Comparison of ENCODE assay signal across 9 cellular contexts in the genomic region with DNA sequence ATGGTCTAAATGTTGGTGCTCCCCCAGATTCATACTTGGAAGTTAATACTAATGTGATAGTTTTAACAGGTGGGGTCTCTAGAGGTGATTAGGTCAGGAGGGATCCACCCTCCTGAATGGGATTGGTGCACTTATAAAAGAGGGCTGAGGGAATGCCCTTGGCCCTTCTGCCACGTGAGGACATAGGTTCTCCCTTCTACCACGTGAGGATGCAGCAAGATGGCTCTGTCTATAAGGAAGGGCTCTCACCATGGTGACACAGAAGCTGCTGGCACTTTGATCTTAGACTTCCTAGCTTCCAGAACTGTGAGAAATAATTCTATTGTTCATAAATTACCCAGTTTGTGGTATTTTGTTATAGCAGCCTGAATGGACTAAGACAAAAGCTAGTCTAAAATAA. TPM values are rescaled to one million over a fixed set of nuclear protein-coding genes. Genes with fewer than 3 reads are reported as not detected.
A peak's percentile ranks its signal among the peaks of the same experiment; 100 is the strongest.
DNase-seq lines count a peak whose midpoint lies in the region; ATAC-seq, FAIRE-seq and TF ChIP-seq lines count a peak whose summit lies in the region.
"Had no signal": no experiment of that assay in that cellular context is flagged by ENCODE, and none has a peak within 500 bp of the region (broad histone marks: within the 10 kb centered on the region; RNA-seq: fewer than 3 reads in every experiment).

No MANE protein-coding gene starts in this region.

- H3K4me1 ChIP-seq in mammary epithelial cell (ENCODE audit: insufficient read depth, low read length) = peaks cover 14% of the 10 kb centered on the region
- H3K4me1 ChIP-seq in kidney (ENCODE audit: control insufficient read depth in 1 of 2, insufficient read depth in 1 of 2, low read depth in 1 of 2, low read length in 2 of 2) = peaks cover 6 to 7% of the 10 kb centered on the region in 2 donors

- in situ Hi-C loops in mammary epithelial cell (cut with MboI; ENCODE audit: low sequenced_read_pairs in 2 of 2) = no loop called here

- H3K9me3 ChIP-seq in mammary epithelial cell (replicated peaks; ENCODE audit: insufficient read depth, low read length) = no peaks in the 10 kb centered on the region
- no peaks in the 10 kb centered on the region for H3K9me3 ChIP-seq in kidney (ENCODE audit: control insufficient read depth in 1 of 2, low read length in 2 of 2)

- peaks cover 0 to 6% (median 0%) of the 10 kb centered on the region in 7 donors for H3K9me3 Mint-ChIP-seq in naive B cell
- H3K9me3 Mint-ChIP-seq in naive thymus-derived CD8-positive, alpha-beta T cell = no peaks in the 10 kb centered on the region

- H4K20me1 ChIP-seq in mammary epithelial cell (ENCODE audit: insufficient read depth, low read length) = no peaks in the 10 kb centered on the region

- H3K4me2 ChIP-seq in mammary epithelial cell (ENCODE audit: insufficient read depth, low read depth, low read length) = peak overlapping the region; percentile 83

- peaks cover 28 to 51% (median 44%) of the 10 kb centered on the region in 3 donors for H3K27me3 Mint-ChIP-seq in naive B cell
- peaks cover 30 to 37% (median 34%) of the 10 kb centered on the region in 5 donors for H3K27me3 Mint-ChIP-seq in naive thymus-derived CD8-positive, alpha-beta T cell

- POLR2A ChIA-PET in AG04449 (lab: Yijun Ruan, JAX) = no interaction called here
- POLR2A ChIA-PET in naive thymus-derived CD8-positive, alpha-beta T cell (lab: Charles Lee) = no interaction called here

- intact Hi-C loops in mammary epithelial cell (cut with micrococcal nuclease) = no loop called here
- intact Hi-C loops in kidney (cut with DNase I) = no loop called here

- 73% methylated on average over 2 of the region's 2 CpGs for WGBS in mammary epithelial cell (ENCODE audit: low coverage, missing lambda C conversion rate)

- H3K4me1 Mint-ChIP-seq in naive B cell = peaks cover 0 to 13% (median 12%) of the 10 kb centered on the region in 3 donors
- peaks cover 2 to 22% (median 8%) of the 10 kb centered on the region in 4 donors for H3K4me1 Mint-ChIP-seq in naive thymus-derived CD8-positive, alpha-beta T cell

- CTCF ChIA-PET in AG04449 (lab: Yijun Ruan, JAX) = interaction anchor here (0.9 to 4.4 kb wide), 7 partner anchors 9 to 476 kb away, joined by 3 to 25 read pairs (median 5); a partner anchor contains a TSS
- CTCF ChIA-PET in mammary epithelial cell (lab: Charles Lee; ENCODE audit: low non-redundant PET) = no interaction called here

- H3K27me3 ChIP-seq in mammary epithelial cell (ENCODE audit: insufficient read depth, low read length) = no peaks in the 10 kb centered on the region

- dilution Hi-C loops in mammary epithelial cell (cut with HindIII; ENCODE audit: low sequenced_read_pairs) = no loop called here

- BruUV-seq in mammary epithelial cell (replicated peaks; lab: Mats Ljungman, UMichigan) = no TSS peak

- peaks cover 0 to 3% of the 10 kb centered on the region in 2 donors for H3K36me3 Mint-ChIP-seq in naive B cell
- no peaks in the 10 kb centered on the region for H3K36me3 Mint-ChIP-seq in naive thymus-derived CD8-positive, alpha-beta T cell

- H3K36me3 ChIP-seq in mammary epithelial cell (ENCODE audit: insufficient read depth, low read length) = peaks cover 7% of the 10 kb centered on the region
- no peaks in the 10 kb centered on the region for H3K36me3 ChIP-seq in kidney (ENCODE audit: control insufficient read depth in 1 of 2, insufficient read depth in 2 of 2, low read length in 2 of 2)

- FAIRE-seq in kidney (lab: Jason Lieb, UNC) = no peak

- no peak overlapping the region for H3K27ac Mint-ChIP-seq in naive B cell
- H3K27ac Mint-ChIP-seq in naive thymus-derived CD8-positive, alpha-beta T cell = no peak overlapping the region

- peak overlapping the region in 6 of 8 donors; percentile 38 to 77 (median 67) for H3K4me3 Mint-ChIP-seq in naive B cell
- H3K4me3 Mint-ChIP-seq in naive thymus-derived CD8-positive, alpha-beta T cell = peak overlapping the region in 5 of 10 donors; percentile 9 to 66 (median 44)

- TF ChIP-seq CTCF in AG04449 (IDR thresholded peaks at IDR 0.05; ENCODE audit: insufficient read depth, low read length, missing control alignments) (no peak), LNCaP clone FGC (IDR thresholded peaks at IDR 0.05; ENCODE audit: control insufficient read depth, extremely low read depth, insufficient read depth) (no peak), mammary epithelial cell (conservative IDR thresholded peaks at IDR 0.05 in 1 of 2, IDR thresholded peaks at IDR 0.05 in 1 of 2; ENCODE audit: extremely low read depth in 1 of 2, insufficient read depth in 1 of 2, low read depth in 1 of 2, low read length in 2 of 2) (no peak), kidney (IDR thresholded peaks at IDR 0.05; ENCODE audit: borderline replicate concordance, extremely low read depth, insufficient read depth) (no peak)

- DNase-seq in AG04449 (ENCODE audit: low read depth, low spot score) (no peak), LNCaP clone FGC (ENCODE audit: low read depth) (no peak), mammary epithelial cell (no peak), naive B cell (no peak), kidney (no peak), ureter (ENCODE audit: low spot score) (no peak)
- no peak for DNase-seq in naive thymus-derived CD8-positive, alpha-beta T cell
- no peak for DNase-seq in activated naive CD4-positive, alpha-beta T cell treated with Interleukin-2 at 50 U/mL for 16 hours
- DNase-seq: activated T-cell treated with anti-CD3 and anti-CD28 coated beads for 4 hours had no signal

- H3K9ac ChIP-seq in mammary epithelial cell (ENCODE audit: insufficient read depth, low read length) = no peak overlapping the region
- no peak overlapping the region for H3K9ac ChIP-seq in kidney (ENCODE audit: low read length in 2 of 2)

- no peak for ATAC-seq in naive B cell (ENCODE audit: low read depth in 2 of 2)
- no peak for ATAC-seq in naive thymus-derived CD8-positive, alpha-beta T cell

- H3K27ac ChIP-seq in mammary epithelial cell (ENCODE audit: insufficient read depth, low read depth, low read length) (no peak overlapping the region), kidney (ENCODE audit: low read depth in 2 of 2, low read length in 2 of 2) (no peak overlapping the region)

- peaks cover 13% of the 10 kb centered on the region for H3K79me2 ChIP-seq in mammary epithelial cell (ENCODE audit: insufficient read depth, low read length)

- H2AFZ ChIP-seq in mammary epithelial cell (ENCODE audit: low read depth, low read length) = peak overlapping the region; percentile 97

- peak overlapping the region; percentile 78 for H3K4me3 ChIP-seq in AG04449 (ENCODE audit: low read depth, low read length)
- H3K4me3 ChIP-seq in LNCaP clone FGC (ENCODE audit: low read depth, low read length) = peak overlapping the region; percentile 82
- H3K4me3 ChIP-seq in mammary epithelial cell (replicated peaks in 1 of 3; ENCODE audit: insufficient read depth in 1 of 3, low read depth in 2 of 3, low read length in 3 of 3) = peak overlapping the region in 1 of 3 experiments; percentile 78
- H3K4me3 ChIP-seq in kidney (ENCODE audit: low read length in 2 of 2) = peak overlapping the region in 1 of 2 donors; percentile 80

RNA-seq across cellular contexts. Expression of a gene that starts 1.1 kb away (rescaled TPM):
- total RNA-seq in mammary epithelial cell = 1 to 10 TPM; 5.5 to 8.3 TPM
- 8.4 TPM for polyA plus RNA-seq in mammary epithelial cell
- polyA minus RNA-seq in mammary epithelial cell = 2.1 TPM
- polyA plus RNA-seq in naive B cell (ENCODE audit: low read depth in 6 of 6) = not detected
- total RNA-seq in naive thymus-derived CD8-positive, alpha-beta T cell = not detected
- not detected for polyA plus RNA-seq in naive thymus-derived CD8-positive, alpha-beta T cell
- total RNA-seq in kidney = 2.6 TPM
- 4.6 TPM for polyA plus RNA-seq in kidney (ENCODE audit: insufficient read depth, low read depth, low replicate concordance)
- total RNA-seq in ureter = 9.1 TPM
